17 cellular contexts compared by ENCODE assay signal in the genomic region with DNA sequence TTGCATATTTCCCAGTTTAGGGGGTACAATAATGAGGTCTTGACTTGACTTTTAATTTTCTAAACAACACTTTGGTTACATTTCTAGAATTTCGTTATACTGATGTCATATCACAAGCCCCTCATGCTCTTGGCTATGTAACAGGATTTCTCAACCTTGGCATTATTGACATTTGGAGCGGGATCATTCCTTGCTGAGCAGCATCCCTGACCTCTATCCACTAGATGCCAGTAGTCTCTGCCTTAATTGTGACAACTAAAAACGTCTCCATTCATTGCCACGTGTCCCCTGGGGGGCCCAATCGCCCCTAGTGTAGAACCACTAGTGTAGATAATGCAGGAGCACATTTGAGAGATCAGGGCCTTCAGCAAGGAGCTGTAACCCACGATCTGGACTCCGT.
DNase-seq lines count a peak whose midpoint lies in the region; ATAC-seq and TF ChIP-seq lines count a peak whose summit lies in the region.
"Had no signal": no experiment of that assay in that cellular context is flagged by ENCODE, and none has a peak within 500 bp of the region (broad histone marks: within the 10 kb centered on the region; RNA-seq: fewer than 3 reads in every experiment).

No MANE protein-coding gene starts in this region.

- TF ChIP-seq CTCF in glutamatergic neuron (IDR thresholded peaks at IDR 0.05; ENCODE audit: partially characterized antibody, unreplicated experiment), result no peak

- H3K27me3 ChIP-seq in skeletal muscle satellite cell (ENCODE audit: control insufficient read depth, insufficient read depth, low read length), result no peaks in the 10 kb centered on the region

- H3K9ac ChIP-seq in skeletal muscle satellite cell (ENCODE audit: low read depth, low read length), result no peak overlapping the region
- H3K9ac ChIP-seq: GM23248 had no signal

- peaks cover 4% of the 10 kb centered on the region for H3K9me3 Mint-ChIP-seq in glutamatergic neuron (ENCODE audit: unreplicated experiment)

- H3K4me1 Mint-ChIP-seq in glutamatergic neuron (ENCODE audit: low read depth, unreplicated experiment), result peaks cover 18% of the 10 kb centered on the region
- H3K4me1 Mint-ChIP-seq: CD4-positive, alpha-beta memory T cell had no signal

- H3K36me3 ChIP-seq in skeletal muscle satellite cell (ENCODE audit: insufficient read depth, low read length), result no peaks in the 10 kb centered on the region

- no peak for ATAC-seq in HG03108 (IDR thresholded peaks at IDR 0.05; ENCODE audit: unreplicated experiment)

- no peaks in the 10 kb centered on the region for H3K36me3 Mint-ChIP-seq in glutamatergic neuron (ENCODE audit: unreplicated experiment)
- H3K36me3 Mint-ChIP-seq: CD4-positive, alpha-beta memory T cell had no signal

- no peak overlapping the region for H3K27ac Mint-ChIP-seq in glutamatergic neuron (ENCODE audit: unreplicated experiment)
- H3K27ac Mint-ChIP-seq: CD4-positive, alpha-beta memory T cell had no signal

- no peak overlapping the region for H3K4me3 Mint-ChIP-seq in glutamatergic neuron (ENCODE audit: unreplicated experiment)
- H3K4me3 Mint-ChIP-seq: CD4-positive, alpha-beta memory T cell had no signal

- H3K27me3 Mint-ChIP-seq in glutamatergic neuron (ENCODE audit: unreplicated experiment), result no peaks in the 10 kb centered on the region
- H3K27me3 Mint-ChIP-seq: CD4-positive, alpha-beta memory T cell had no signal

- H3K4me2 ChIP-seq in skeletal muscle satellite cell (ENCODE audit: low read length), result peak overlapping the region; percentile 43

- no peaks in the 10 kb centered on the region for H3K4me1 ChIP-seq in skeletal muscle satellite cell (ENCODE audit: control insufficient read depth, insufficient read depth, low read length)

- H3K4me3 ChIP-seq in skeletal muscle satellite cell (ENCODE audit: low read length), result no peak overlapping the region
- H3K4me3 ChIP-seq: GM23248 had no signal

- no peaks in the 10 kb centered on the region for H3K9me3 ChIP-seq in skeletal muscle satellite cell (replicated peaks; ENCODE audit: low read length)

- DNase-seq in DMS 273 (lab: John Stamatoyannopoulos, UW; ENCODE audit: unreplicated experiment) (peak; percentile 55), DMS 273 treated with DMSO at 0.1 percent for 48 hours (lab: John Stamatoyannopoulos, UW) (no peak), NCI-H82 treated with DMSO at 0.1 percent for 48 hours (lab: John Stamatoyannopoulos, UW; ENCODE audit: unreplicated experiment) (peak; percentile 41), glutamatergic neuron (peak; percentile 15), LoVo (ENCODE audit: low spot score) (no peak)
- no peak for DNase-seq in NK-92 treated with Interleukin-12 subunit alpha and Interleukin-12 subunit beta, amount 100 ng/mL, for 24 hours (lab: John Stamatoyannopoulos, UW)
- DNase-seq: CD4-positive, alpha-beta memory T cell; DND-41; GF-D8; GM23248; IMR-90; Kasumi-1; NCI-H187; NCI-H345; NCI-H69 had no signal

Comparison
In these comparisons a context has a peak if more than half of its experiments do, and no peak if none do; other contexts are left out.
1. DNase-seq: peak in DMS 273 (single experiment), NCI-H82 treated with DMSO at 0.1 percent for 48 hours (single experiment) and glutamatergic neuron (single experiment); none in DMS 273 treated with DMSO at 0.1 percent for 48 hours (single experiment), LoVo (single experiment) and NK-92 treated with Interleukin-12 subunit alpha and Interleukin-12 subunit beta, amount 100 ng/mL, for 24 hours (single experiment).